In genomic region chr20:64156136-64156885, GRCh38 we compare ENCODE assay signal across 1 cellular context.
TF ChIP-seq lines count a peak whose summit lies in the region.

No MANE protein-coding gene starts in this region.

TF ChIP-seq in HepG2, 621 proteins besides CTCF, POLR2A, EP300 and RAD21:
- 0 out of 2 replicates have a peak, but pooled peaks have one; percentile 14 for TF ChIP-seq ZNF574 (CRISPR knock-in tag; IDR thresholded peaks at IDR 0.05)
- no peak for TF ChIP-seq ZNF317 (CRISPR knock-in tag; IDR thresholded peaks at IDR 0.05)
- peak; percentile 16 for TF ChIP-seq TEAD3 (CRISPR knock-in tag; optimal IDR thresholded peaks at IDR 0.05; ENCODE audit: borderline replicate concordance)
- no peak for TF ChIP-seq YEATS2 (CRISPR knock-in tag; IDR thresholded peaks at IDR 0.05; ENCODE audit: borderline replicate concordance)
- TF ChIP-seq ZFY (CRISPR knock-in tag; IDR thresholded peaks at IDR 0.05): peak; percentile 39; the same call in 1 of the 2 replicates
- no peak for TF ChIP-seq MYNN (CRISPR knock-in tag; IDR thresholded peaks at IDR 0.05; ENCODE audit: low read depth)
- 0 out of 2 replicates have a peak, but pooled peaks have one; percentile 40 for TF ChIP-seq ZFX (CRISPR knock-in tag; IDR thresholded peaks at IDR 0.05; ENCODE audit: low read depth)
- 0 out of 2 replicates have a peak, but pooled peaks have one; percentile 11 for TF ChIP-seq ZNF687 (CRISPR knock-in tag; IDR thresholded peaks at IDR 0.05)
- no peak for TF ChIP-seq GATAD1 (CRISPR knock-in tag; IDR thresholded peaks at IDR 0.05)
- TF ChIP-seq ZNF768 (CRISPR knock-in tag; IDR thresholded peaks at IDR 0.05): 0 out of 2 replicates have a peak, but pooled peaks have one; percentile 30
- TF ChIP-seq ZNF616 (CRISPR knock-in tag; IDR thresholded peaks at IDR 0.05; ENCODE audit: low read depth): 0 out of 2 replicates have a peak, but pooled peaks have one; percentile 38
- no peak for TF ChIP-seq ZNF335 (CRISPR knock-in tag; IDR thresholded peaks at IDR 0.05)
- TF ChIP-seq TFDP1 (CRISPR knock-in tag; IDR thresholded peaks at IDR 0.05; ENCODE audit: borderline replicate concordance): peak; percentile 87; the same call in 1 of the 2 replicates
- TF ChIP-seq ZFP91 (CRISPR knock-in tag; IDR thresholded peaks at IDR 0.05; ENCODE audit: borderline replicate concordance): peak; percentile 34; the same call in 1 of the 2 replicates
